Comparison of ENCODE assay signal across 10 cellular contexts in genomic region chr4:72360075-72360474, GRCh38.
"Had no signal": no experiment of that assay in that cellular context is flagged by ENCODE, and none has a peak within 500 bp of the region (broad histone marks: within the 10 kb centered on the region; RNA-seq: fewer than 3 reads in every experiment).

No MANE protein-coding gene starts in this region.

- H3K9ac ChIP-seq: KMS-11 had no signal

- H2AFZ ChIP-seq: GM23338 had no signal

- H3K4me1 ChIP-seq: HAP-1 had no signal

- ATAC-seq: GM23338, HCT116, HepG2 had no signal

- FAIRE-seq: HepG2 had no signal

- H3K36me3 ChIP-seq: HAP-1 had no signal

- H3K4me3 ChIP-seq: GM23338, HAP-1 had no signal

- DNase-seq: H7, HFFc6, IMR-90, KBM-7 had no signal

- H3K27ac ChIP-seq: HL-60, KMS-11 had no signal

- H3K4me2 ChIP-seq: GM23338, KMS-11 had no signal

- H3K9me3 ChIP-seq: HAP-1 had no signal
